In the genomic region with DNA sequence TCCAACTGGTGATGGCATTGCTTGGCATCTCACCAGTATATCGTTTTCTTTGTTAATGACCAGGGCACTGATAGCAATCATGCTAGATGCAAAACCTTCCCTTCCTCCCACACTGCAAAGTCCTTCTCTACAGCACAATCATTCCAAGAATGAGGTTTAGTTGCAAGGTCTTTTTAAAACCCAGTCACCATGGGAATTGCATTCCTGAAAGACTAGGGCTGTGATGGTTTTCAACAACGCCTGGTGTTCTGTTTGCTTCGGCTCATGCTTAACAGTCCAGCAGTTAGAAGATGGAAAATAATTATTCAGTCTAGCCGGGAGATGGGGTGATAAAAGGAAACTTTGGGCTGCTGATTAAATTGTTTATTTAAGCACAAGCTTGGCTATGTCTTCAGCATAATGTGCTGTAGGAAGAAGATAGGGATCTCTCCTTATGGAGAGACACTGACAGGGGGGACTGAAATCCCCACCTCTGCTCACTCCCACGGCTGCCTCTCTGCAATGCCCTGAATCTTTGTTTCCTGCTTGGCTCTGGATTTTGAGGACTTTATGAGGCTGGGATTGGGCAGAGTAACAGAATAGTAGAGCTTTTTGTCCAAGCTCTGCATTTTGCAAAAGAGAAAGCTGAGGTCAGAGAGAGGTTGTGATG, we compare ENCODE assay signal across 18 cellular contexts.
DNase-seq lines count a peak whose midpoint lies in the region; ATAC-seq and TF ChIP-seq lines count a peak whose summit lies in the region.
"Had no signal": no experiment of that assay in that cellular context is flagged by ENCODE, and none has a peak within 500 bp of the region (broad histone marks: within the 10 kb centered on the region; RNA-seq: fewer than 3 reads in every experiment).

No MANE protein-coding gene starts in this region.

- H3K4me1 Mint-ChIP-seq in HFFc6 (ENCODE audit: low read depth) (peaks cover 23% of the 10 kb centered on the region), brain (peaks cover 21% of the 10 kb centered on the region)
- H3K4me1 Mint-ChIP-seq: CD4-positive, CD25-positive, alpha-beta regulatory T cell had no signal

- no peak overlapping the region for H3K27ac Mint-ChIP-seq in HFFc6
- H3K27ac Mint-ChIP-seq in brain: peak overlapping the region in 4 of 5 experiments; percentile 5 to 66 (median 30)
- H3K27ac Mint-ChIP-seq: activated T-helper 2 cell treated with anti-CD3 and anti-CD28 coated beads, Interferon-gamma antibody, Interleukin-2, Interleukin-4, amounts not matched to agents 10 μg/mL and 5 μg/mL and 100 μg/mL, durations not matched to agents 14 hours and 24 hours and 36 hours; CD4-positive, CD25-positive, alpha-beta regulatory T cell had no signal

- H3K9me3 Mint-ChIP-seq in HFFc6 (no peaks in the 10 kb centered on the region), brain (peaks cover 0 to 9% (median 0%) of the 10 kb centered on the region in 5 experiments)
- H3K9me3 Mint-ChIP-seq: activated T-helper 2 cell treated with anti-CD3 and anti-CD28 coated beads, Interferon-gamma antibody, Interleukin-2, Interleukin-4, amounts not matched to agents 10 μg/mL and 5 μg/mL and 100 μg/mL, durations not matched to agents 14 hours and 24 hours and 36 hours; naive B cell had no signal

- peak; percentile 55 for DNase-seq in HFFc6
- peak; percentile 11 for DNase-seq in hepatic stellate cell (ENCODE audit: low spot score)
- peak; percentile 46 for DNase-seq in stromal cell of bone marrow (ENCODE audit: low read depth)
- DNase-seq in GM19240 (ENCODE audit: insufficient read length, low spot score): no peak
- no peak for DNase-seq in activated T-cell treated with anti-CD3 and anti-CD28 coated beads for 4 hours
- DNase-seq: activated CD4-positive, alpha-beta T cell treated with anti-CD3 and anti-CD28 coated beads, Interleukin-2, amount 50 U/mL, for 48 hours; CD4-positive, CD25-positive, alpha-beta regulatory T cell; effector CD8-positive, alpha-beta T cell; glutamatergic neuron; naive B cell; NCI-H2029 treated with DMSO at 0.1 percent for 48 hours; NCI-H774; SHP77; stimulated activated naive CD4-positive, alpha-beta T cell had no signal

- no peaks in the 10 kb centered on the region for H3K36me3 Mint-ChIP-seq in HFFc6 (ENCODE audit: low read depth)
- no peaks in the 10 kb centered on the region for H3K36me3 Mint-ChIP-seq in brain
- H3K36me3 Mint-ChIP-seq: CD4-positive, CD25-positive, alpha-beta regulatory T cell; naive B cell had no signal

- no peak for TF ChIP-seq CTCF in HFFc6 (IDR thresholded peaks at IDR 0.05)
- TF ChIP-seq CTCF in brain (conservative IDR thresholded peaks at IDR 0.05): no peak

- ATAC-seq in GM18867 (IDR thresholded peaks at IDR 0.05; ENCODE audit: unreplicated experiment): no peak
- no peak for ATAC-seq in GM18511 (IDR thresholded peaks at IDR 0.05; ENCODE audit: unreplicated experiment)

- H3K4me3 Mint-ChIP-seq in HFFc6: no peak overlapping the region; the same call in 1 of the 2 replicates
- H3K4me3 Mint-ChIP-seq in brain: peak overlapping the region in 2 of 5 experiments; percentile 0 to 30
- H3K4me3 Mint-ChIP-seq: CD4-positive, CD25-positive, alpha-beta regulatory T cell; naive B cell had no signal

- H3K27me3 Mint-ChIP-seq in HFFc6 (ENCODE audit: insufficient read depth): peaks cover 6% of the 10 kb centered on the region
- peaks cover 6% of the 10 kb centered on the region for H3K27me3 Mint-ChIP-seq in brain
- H3K27me3 Mint-ChIP-seq: CD4-positive, CD25-positive, alpha-beta regulatory T cell had no signal

Comparison
In these comparisons a context has a peak if more than half of its experiments do, and no peak if none do; other contexts are left out.
1. DNase-seq: peak in HFFc6 (single experiment), hepatic stellate cell (single experiment) and stromal cell of bone marrow (single experiment); none in GM19240 (single experiment) and activated T-cell treated with anti-CD3 and anti-CD28 coated beads for 4 hours (single experiment).